1 cellular context compared by ENCODE assay signal in genomic region chr12:8779281-8779680, GRCh38.
TF ChIP-seq lines count a peak whose summit lies in the region.

No MANE protein-coding gene starts in this region.

TF ChIP-seq in H1, 55 proteins besides CTCF, POLR2A, EP300 and RAD21:
- TF ChIP-seq JUND (IDR thresholded peaks at IDR 0.05; ENCODE audit: low read length) (no peak), KDM4A (IDR thresholded peaks at IDR 0.05; ENCODE audit: low read depth, low read length, severe bottlenecking) (no peak), TAF7 (optimal IDR thresholded peaks at IDR 0.05; ENCODE audit: borderline replicate concordance, low read depth, low read length) (no peak), TEAD4 (IDR thresholded peaks at IDR 0.05; ENCODE audit: low read depth, low read length) (no peak), BRCA1 (IDR thresholded peaks at IDR 0.05; ENCODE audit: low read depth, low read length) (no peak), KDM1A (IDR thresholded peaks at IDR 0.05; ENCODE audit: borderline replicate concordance, low read length) (no peak), NANOG (IDR thresholded peaks at IDR 0.05; ENCODE audit: insufficient read depth, low read depth, low read length, poor library complexity, severe bottlenecking) (no peak), POU5F1 (IDR thresholded peaks at IDR 0.05; ENCODE audit: low read depth, low read length) (no peak), SP2 (IDR thresholded peaks at IDR 0.05; ENCODE audit: low read length) (no peak), RNF2 (IDR thresholded peaks at IDR 0.05; ENCODE audit: borderline replicate concordance, low read depth, low read length, missing control alignments, poor library complexity, severe bottlenecking) (no peak), EZH2 (IDR thresholded peaks at IDR 0.05; ENCODE audit: low read depth, low read length, severe bottlenecking) (no peak)
